In the genomic region with DNA sequence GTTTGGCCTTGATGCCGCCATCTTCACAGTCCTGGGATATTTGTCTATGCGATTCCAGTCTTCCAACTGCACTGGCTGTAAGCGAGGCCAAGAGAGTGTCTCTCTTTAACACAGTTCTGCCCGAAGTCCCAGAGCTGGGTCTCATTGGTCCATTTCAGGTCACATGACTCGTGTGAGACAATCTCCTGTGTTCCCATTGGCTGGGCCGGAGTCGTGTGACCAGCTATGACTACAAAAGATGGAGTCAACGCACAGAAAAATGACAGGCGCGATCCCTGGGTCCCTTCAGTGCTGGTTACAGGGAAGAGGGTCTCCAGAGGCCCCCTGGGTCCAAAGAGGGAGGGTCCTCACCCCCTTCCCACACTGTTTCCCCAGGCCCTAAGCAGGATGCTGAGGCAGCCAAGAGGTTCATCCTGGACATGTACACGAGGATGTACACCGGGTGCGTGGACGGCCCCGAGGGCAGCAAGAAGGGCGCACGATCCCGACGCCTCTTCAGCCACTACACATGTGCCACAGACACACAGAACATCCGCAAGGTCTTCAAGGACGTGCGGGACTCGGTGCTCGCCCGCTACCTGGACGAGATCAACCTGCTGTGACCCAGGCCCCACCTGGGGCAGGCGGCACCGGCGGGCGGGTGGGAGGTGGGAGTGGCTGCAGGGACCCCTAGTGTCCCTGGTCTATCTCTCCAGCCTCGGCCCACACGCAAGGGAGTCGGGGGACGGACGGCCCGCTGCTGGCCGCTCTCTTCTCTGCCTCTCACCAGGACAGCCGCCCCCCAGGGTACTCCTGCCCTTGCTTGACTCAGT, we compare ENCODE assay signal across 11 cellular contexts. TPM values are rescaled to one million over a fixed set of nuclear protein-coding genes. Genes with fewer than 3 reads are reported as not detected.
DNase-seq lines count a peak whose midpoint lies in the region; ATAC-seq and TF ChIP-seq lines count a peak whose summit lies in the region.
"Had no signal": no experiment of that assay in that cellular context is flagged by ENCODE, and none has a peak within 500 bp of the region (broad histone marks: within the 10 kb centered on the region; RNA-seq: fewer than 3 reads in every experiment).

No MANE protein-coding gene starts in this region.

- no peak overlapping the region for H3K9ac ChIP-seq in neuronal stem cell (ENCODE audit: low read depth, low read length, poor library complexity)

- no peak overlapping the region for H3K4me3 Mint-ChIP-seq in activated T-cell treated with anti-CD3 and anti-CD28 coated beads, Interleukin-2, amount 50 U/mL, for 24 hours
- no peak overlapping the region for H3K4me3 Mint-ChIP-seq in activated CD8-positive, alpha-beta T cell treated with anti-CD3 and anti-CD28 coated beads for 36 hours

- POLR2A ChIA-PET in activated CD8-positive, alpha-beta T cell treated with anti-CD3 and anti-CD28 coated beads for 36 hours (lab: Charles Lee) = interaction anchor here (1.0 to 1.6 kb wide), 2 partner anchors 28 to 30 kb away, joined by 3 to 4 read pairs; partner anchors contain the start of gene GNA15

- H3K4me1 Mint-ChIP-seq in activated T-cell treated with anti-CD3 and anti-CD28 coated beads, Interleukin-2, amount 50 U/mL, for 24 hours (ENCODE audit: low read depth) = peaks cover 24% of the 10 kb centered on the region
- peaks cover 18% of the 10 kb centered on the region for H3K4me1 Mint-ChIP-seq in activated CD8-positive, alpha-beta T cell treated with anti-CD3 and anti-CD28 coated beads for 36 hours (ENCODE audit: low read depth)

- TF ChIP-seq CTCF in activated CD8-positive, alpha-beta T cell treated with anti-CD3 and anti-CD28 coated beads for 36 hours (IDR thresholded peaks at IDR 0.05) = no peak

- peaks cover 20% of the 10 kb centered on the region for H3K36me3 Mint-ChIP-seq in activated T-cell treated with anti-CD3 and anti-CD28 coated beads, Interleukin-2, amount 50 U/mL, for 24 hours (ENCODE audit: low read depth)
- peaks cover 26% of the 10 kb centered on the region for H3K36me3 Mint-ChIP-seq in activated CD8-positive, alpha-beta T cell treated with anti-CD3 and anti-CD28 coated beads for 36 hours (ENCODE audit: low read depth)

- H3K79me1 ChIP-seq in neuronal stem cell (ENCODE audit: low read depth, low read length) = peaks cover 2% of the 10 kb centered on the region

- H2AK5ac ChIP-seq in neuronal stem cell (ENCODE audit: low read depth, low read length) = peak overlapping the region; percentile 91

- H2BK15ac ChIP-seq in neuronal stem cell (ENCODE audit: low read length) = peak overlapping the region; percentile 84

- no peaks in the 10 kb centered on the region for H3K36me3 ChIP-seq in neuronal stem cell (replicated peaks in 1 of 2; ENCODE audit: control insufficient read depth in 2 of 2, insufficient read depth in 2 of 2, low read length in 2 of 2)
- H3K36me3 ChIP-seq: gastrocnemius medialis had no signal

- H3K23ac ChIP-seq in neuronal stem cell (ENCODE audit: low read depth, low read length, poor library complexity) = peak overlapping the region; percentile 80

- H3K9me3 ChIP-seq in neuronal stem cell (replicated peaks in 1 of 2; ENCODE audit: control insufficient read depth in 2 of 2, insufficient read depth in 1 of 2, low read depth in 1 of 2, low read length in 2 of 2) = peaks cover 0 to 2% of the 10 kb centered on the region in 2 donors
- H3K9me3 ChIP-seq: gastrocnemius medialis had no signal

- H3K27ac Mint-ChIP-seq in activated T-cell treated with anti-CD3 and anti-CD28 coated beads, Interleukin-2, amount 50 U/mL, for 24 hours = no peak overlapping the region
- no peak overlapping the region for H3K27ac Mint-ChIP-seq in activated CD8-positive, alpha-beta T cell treated with anti-CD3 and anti-CD28 coated beads for 36 hours

- H3K9me3 Mint-ChIP-seq in activated T-cell treated with anti-CD3 and anti-CD28 coated beads, Interleukin-2, amount 50 U/mL, for 24 hours = peaks cover 5% of the 10 kb centered on the region
- peaks cover 12% of the 10 kb centered on the region for H3K9me3 Mint-ChIP-seq in activated CD8-positive, alpha-beta T cell treated with anti-CD3 and anti-CD28 coated beads for 36 hours

- H3K4ac ChIP-seq in neuronal stem cell (ENCODE audit: low read length) = peak overlapping the region; percentile 97

- DNase-seq in activated T-cell treated with anti-CD3 and anti-CD28 coated beads for 48 hours (ENCODE audit: low read depth) (peak; percentile 24), LHCN-M2 (ENCODE audit: low read depth) (peak; percentile 49), neuronal stem cell (ENCODE audit: low spot score) (no peak), GM19240 (ENCODE audit: insufficient read length, low spot score) (no peak), Ammon's horn (ENCODE audit: low spot score) (no peak)
- DNase-seq in activated T-cell treated with anti-CD3 and anti-CD28 coated beads, Interleukin-2, amount 50 U/mL, for 24 hours = no peak
- peak; percentile 72 for DNase-seq in activated CD8-positive, alpha-beta T cell treated with anti-CD3 and anti-CD28 coated beads for 36 hours
- DNase-seq: gastrocnemius medialis had no signal

- peak overlapping the region; percentile 90 for H2BK5ac ChIP-seq in neuronal stem cell (ENCODE audit: low read length)

- H3K18ac ChIP-seq in neuronal stem cell (ENCODE audit: low read length) = peak overlapping the region; percentile 80

- H4K8ac ChIP-seq in neuronal stem cell (ENCODE audit: low read depth, low read length) = peak overlapping the region; percentile 92

- WGBS in neuronal stem cell (ENCODE audit: extremely low coverage in 2 of 2, insufficient read length in 2 of 2, insufficient replicate concordance in 1 of 2), 2 donors = no CpG with 5 or more reads among the region's 38 CpGs

- H4K91ac ChIP-seq in neuronal stem cell (ENCODE audit: low read depth, low read length, poor library complexity) = no peak overlapping the region

- ATAC-seq in activated CD8-positive, alpha-beta T cell treated with anti-CD3 and anti-CD28 coated beads for 36 hours = peak; percentile 29
- no peak for ATAC-seq in HG02973 (IDR thresholded peaks at IDR 0.05; ENCODE audit: unreplicated experiment)

- no peak overlapping the region for H3K14ac ChIP-seq in neuronal stem cell (ENCODE audit: low read length)

- no peak overlapping the region for H2BK120ac ChIP-seq in neuronal stem cell (ENCODE audit: low read depth, low read length)

- H3K27me3 ChIP-seq in neuronal stem cell (ENCODE audit: control insufficient read depth in 3 of 3, insufficient read depth in 3 of 3, low read depth in 1 of 3, low read length in 3 of 3) = peaks cover 0 to 4% (median 0%) of the 10 kb centered on the region in 3 experiments
- H3K27me3 ChIP-seq: gastrocnemius medialis had no signal

- H3K4me3 ChIP-seq in neuronal stem cell (ENCODE audit: low read length in 2 of 2) = no peak overlapping the region
- H3K4me3 ChIP-seq: gastrocnemius medialis had no signal

- H2BK12ac ChIP-seq in neuronal stem cell (ENCODE audit: low read length) = peak overlapping the region; percentile 84

- intact Hi-C loops in activated CD8-positive, alpha-beta T cell treated with anti-CD3 and anti-CD28 coated beads for 36 hours (cut with micrococcal nuclease) = loop anchor here (5.0 kb wide), 1 partner anchor 35 kb away; no protein-coding TSS in a partner anchor

- no peaks in the 10 kb centered on the region for H3K27me3 Mint-ChIP-seq in activated T-cell treated with anti-CD3 and anti-CD28 coated beads, Interleukin-2, amount 50 U/mL, for 24 hours
- H3K27me3 Mint-ChIP-seq in activated CD8-positive, alpha-beta T cell treated with anti-CD3 and anti-CD28 coated beads for 36 hours = no peaks in the 10 kb centered on the region
- H3K27me3 Mint-ChIP-seq: CD4-positive, CD25-positive, alpha-beta regulatory T cell had no signal

- peak overlapping the region; percentile 26 for H2AFZ ChIP-seq in neuronal stem cell (ENCODE audit: low read length)

- H3K4me1 ChIP-seq in neuronal stem cell (ENCODE audit: control insufficient read depth in 2 of 2, insufficient read depth in 1 of 2, low read depth in 1 of 2, low read length in 2 of 2) = no peaks in the 10 kb centered on the region
- H3K4me1 ChIP-seq: gastrocnemius medialis had no signal

- CTCF ChIA-PET in activated CD8-positive, alpha-beta T cell treated with anti-CD3 and anti-CD28 coated beads for 36 hours (lab: Charles Lee) = interaction anchor here (0.7 to 10.5 kb wide), 21 partner anchors 9 to 212 kb away, joined by 3 to 137 read pairs (median 4); no protein-coding TSS in a partner anchor

- no peak overlapping the region for H3K27ac ChIP-seq in neuronal stem cell (replicated peaks; ENCODE audit: low read length)
- H3K27ac ChIP-seq: gastrocnemius medialis had no signal

- no peak overlapping the region for H3K4me2 ChIP-seq in neuronal stem cell (ENCODE audit: insufficient read depth, low read length, poor library complexity, severe bottlenecking)

RNA-seq across cellular contexts. Expression of gene S1PR4, which starts 15.9 kb away (rescaled TPM):
- total RNA-seq in LHCN-M2 (2014; rRNA removed) = not detected in 2 replicates
- not detected for polyA plus RNA-seq in LHCN-M2 (2012)
- 10 to 100 TPM; 48.5 to 51.9 TPM for total RNA-seq in activated CD8-positive, alpha-beta T cell treated with anti-CD3 and anti-CD28 coated beads for 36 hours
- polyA plus RNA-seq in neuronal stem cell (2013, experiment 1 of 2) = not detected
- not detected for polyA plus RNA-seq in neuronal stem cell (2013, experiment 2 of 2)

RNA-seq across cellular contexts. Expression of gene NCLN, which starts 23.1 kb away (rescaled TPM):
- total RNA-seq in LHCN-M2 (2014; rRNA removed) = 105 and 118 TPM in 2 replicates
- 71.1 TPM for polyA plus RNA-seq in LHCN-M2 (2012)
- 10 to 100 TPM; 55.9 to 56.8 TPM for total RNA-seq in activated CD8-positive, alpha-beta T cell treated with anti-CD3 and anti-CD28 coated beads for 36 hours
- polyA plus RNA-seq in neuronal stem cell (2013, experiment 1 of 2) = 20.8 TPM
- polyA plus RNA-seq in neuronal stem cell (2013, experiment 2 of 2) = 20.9 TPM

RNA-seq across cellular contexts. Expression of gene GNA15, which starts 26.8 kb away (rescaled TPM):
- 0.06 and 0.40 TPM in 2 replicates for total RNA-seq in LHCN-M2 (2014; rRNA removed)
- polyA plus RNA-seq in LHCN-M2 (2012) = 0.02 TPM
- 10 to 100 TPM; 44.1 to 45.5 TPM for total RNA-seq in activated CD8-positive, alpha-beta T cell treated with anti-CD3 and anti-CD28 coated beads for 36 hours
- polyA plus RNA-seq in neuronal stem cell (2013, experiment 1 of 2) = 0.01 TPM
- polyA plus RNA-seq in neuronal stem cell (2013, experiment 2 of 2) = not detected
- total RNA-seq: lung microvascular endothelial cell had no signal

Comparison
In these comparisons a context has a peak if more than half of its experiments do, and no peak if none do; other contexts are left out.
1. DNase-seq: peak in activated T-cell treated with anti-CD3 and anti-CD28 coated beads for 48 hours (single experiment), LHCN-M2 (single experiment) and activated CD8-positive, alpha-beta T cell treated with anti-CD3 and anti-CD28 coated beads for 36 hours (single experiment); none in activated T-cell treated with anti-CD3 and anti-CD28 coated beads, Interleukin-2, amount 50 U/mL, for 24 hours (single experiment), neuronal stem cell (single experiment), GM19240 (single experiment) and Ammon's horn (single experiment).
2. RNA of gene S1PR4, which starts 15.9 kb away (total RNA-seq): 48.5 to 51.9 TPM in activated CD8-positive, alpha-beta T cell treated with anti-CD3 and anti-CD28 coated beads for 36 hours; not detected in LHCN-M2; every median in the first group is over 10 times any median in the second.
3. RNA of gene GNA15, which starts 26.8 kb away (total RNA-seq): 44.1 to 45.5 TPM in activated CD8-positive, alpha-beta T cell treated with anti-CD3 and anti-CD28 coated beads for 36 hours; 0.06 to 0.40 TPM in LHCN-M2; every median in the first group is over 10 times any median in the second.